Comparison of ENCODE assay signal across 8 cellular contexts in genomic region chr16:15482068-15482747, GRCh38. TPM values are rescaled to one million over a fixed set of nuclear protein-coding genes. Genes with fewer than 3 reads are reported as not detected.
DNase-seq lines count a peak whose midpoint lies in the region; ATAC-seq, FAIRE-seq and TF ChIP-seq lines count a peak whose summit lies in the region.

No MANE protein-coding gene starts in this region.

- H3K4me1 ChIP-seq in NT2/D1 (ENCODE audit: insufficient read depth, insufficient read length), result peaks cover 4% of the 10 kb centered on the region
- H3K4me1 ChIP-seq in ascending aorta, result no peaks in the 10 kb centered on the region

- intact Hi-C loops in ascending aorta (cut with DNase I), result no loop called here

- no peaks in the 10 kb centered on the region for H3K9me3 ChIP-seq in NT2/D1 (ENCODE audit: insufficient read depth, low read length)
- no peaks in the 10 kb centered on the region for H3K9me3 ChIP-seq in ascending aorta

- H3K36me3 ChIP-seq in NT2/D1 (ENCODE audit: insufficient read depth, insufficient read length, low read length) (no peaks in the 10 kb centered on the region), ascending aorta (no peaks in the 10 kb centered on the region)

- no peak for TF ChIP-seq CTCF in ascending aorta (IDR thresholded peaks at IDR 0.05)
- TF ChIP-seq CTCF in D721Med (IDR thresholded peaks at IDR 0.05; ENCODE audit: insufficient read depth, missing control alignments), result no peak

- H3K4me3 ChIP-seq in NT2/D1 (ENCODE audit: insufficient read length, low read depth) (no peak overlapping the region), ascending aorta (no peak overlapping the region)

- no peak for ATAC-seq in HG03520 (IDR thresholded peaks at IDR 0.05; ENCODE audit: unreplicated experiment)

- peak overlapping the region; percentile 1 to 20 for H3K27ac ChIP-seq in ascending aorta

- DNase-seq in EL, result peak; percentile 94
- DNase-seq in NT2/D1 (ENCODE audit: low read depth, low spot score), result peak; percentile 55
- DNase-seq in ascending aorta (ENCODE audit: low spot score in 2 of 2), result peak in 1 of 2 donors; percentile 74
- DNase-seq in islet precursor cell, result peak; percentile 96
- DNase-seq in stimulated activated CD4-positive, alpha-beta T cell treated with anti-CD3 and anti-CD28 coated beads, TNF-alpha, amount 100 ng/mL, for 4 hours (ENCODE audit: low read depth in 3 of 3), result peak in 2 of 3 experiments; percentile 5 to 10
- DNase-seq in NCI-H2081 (lab: John Stamatoyannopoulos, UW), result no peak
- DNase-seq in D721Med (ENCODE audit: insufficient read length, low spot score), result no peak

- no peak for FAIRE-seq in D721Med (lab: Jason Lieb, UNC)

- H3K27me3 ChIP-seq in NT2/D1 (ENCODE audit: insufficient read depth, insufficient read length), result no peaks in the 10 kb centered on the region
- no peaks in the 10 kb centered on the region for H3K27me3 ChIP-seq in ascending aorta

- no peak overlapping the region for H3K9ac ChIP-seq in NT2/D1 (ENCODE audit: insufficient read length, low read depth)

RNA-seq across cellular contexts. Expression of gene BMERB1, which starts 47.8 kb away (rescaled TPM):
- 45.4 TPM for total RNA-seq in ascending aorta

Comparison
In these comparisons a context has a peak if more than half of its experiments do, and no peak if none do; other contexts are left out.
1. DNase-seq: peak in EL (single experiment), NT2/D1 (single experiment), islet precursor cell (single experiment) and stimulated activated CD4-positive, alpha-beta T cell treated with anti-CD3 and anti-CD28 coated beads, TNF-alpha, amount 100 ng/mL, for 4 hours (2 of 3); none in NCI-H2081 (0 of 2) and D721Med (single experiment).